1 cellular context compared by ENCODE assay signal in genomic region chr13:25541434-25542123, GRCh38.
TF ChIP-seq lines count a peak whose summit lies in the region.

No MANE protein-coding gene starts in this region.

TF ChIP-seq in GM12878, 131 proteins besides CTCF, POLR2A, EP300 and RAD21 (continued from another document):
- TF ChIP-seq KAT2A (conservative IDR thresholded peaks at IDR 0.05; ENCODE audit: control insufficient read depth, low read depth, low read length) (no peak), PML (IDR thresholded peaks at IDR 0.05; ENCODE audit: low read length) (no peak), PAX5 (IDR thresholded peaks at IDR 0.05; ENCODE audit: borderline replicate concordance, low read depth, low read length) (no peak), RFX5 (IDR thresholded peaks at IDR 0.05; ENCODE audit: low read depth, low read length) (no peak), BCL3 (IDR thresholded peaks at IDR 0.05; ENCODE audit: borderline replicate concordance, insufficient read depth, low read depth, low read length, poor library complexity, severe bottlenecking) (no peak), HDGF (IDR thresholded peaks at IDR 0.05) (no peak)
- TF ChIP-seq, protein P1, sequence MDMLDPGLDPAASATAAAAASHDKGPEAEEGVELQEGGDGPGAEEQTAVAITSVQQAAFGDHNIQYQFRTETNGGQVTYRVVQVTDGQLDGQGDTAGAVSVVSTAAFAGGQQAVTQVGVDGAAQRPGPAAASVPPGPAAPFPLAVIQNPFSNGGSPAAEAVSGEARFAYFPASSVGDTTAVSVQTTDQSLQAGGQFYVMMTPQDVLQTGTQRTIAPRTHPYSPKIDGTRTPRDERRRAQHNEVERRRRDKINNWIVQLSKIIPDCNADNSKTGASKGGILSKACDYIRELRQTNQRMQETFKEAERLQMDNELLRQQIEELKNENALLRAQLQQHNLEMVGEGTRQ (IDR thresholded peaks at IDR 0.05; ENCODE audit: borderline replicate concordance, low read depth, low read length): no peak
